In genomic region chr20:2156224-2156623, GRCh38 we compare ENCODE assay signal across 30 cellular contexts. TPM values are rescaled to one million over a fixed set of nuclear protein-coding genes. Genes with fewer than 3 reads are reported as not detected.
DNase-seq lines count a peak whose midpoint lies in the region; ATAC-seq, FAIRE-seq and TF ChIP-seq lines count a peak whose summit lies in the region.
"Had no signal": no experiment of that assay in that cellular context is flagged by ENCODE, and none has a peak within 500 bp of the region (broad histone marks: within the 10 kb centered on the region; RNA-seq: fewer than 3 reads in every experiment).

No MANE protein-coding gene starts in this region.

- intact Hi-C loops in HepG2 (cut with micrococcal nuclease; ENCODE audit: unreplicated experiment), result no loop called here
- intact Hi-C loops in right lobe of liver (cut with DNase I), result no loop called here

- FAIRE-seq in HepG2 (lab: Jason Lieb, UNC), result no peak
- FAIRE-seq: A204.1, D721Med had no signal

- H3K27me3 ChIP-seq in HepG2 (ENCODE audit: control insufficient read depth in 1 of 2, insufficient read depth in 2 of 2, low read length in 2 of 2), result no peaks in the 10 kb centered on the region
- H3K27me3 ChIP-seq in right lobe of liver, result no peaks in the 10 kb centered on the region
- H3K27me3 ChIP-seq in H7 (ENCODE audit: control insufficient read depth, insufficient read depth, low read length), result no peaks in the 10 kb centered on the region
- H3K27me3 ChIP-seq: BE2C; BLaER1; BLaER1 treated with 17β-estradiol and CSF1 and Interleukin-3, amounts not matched to agents 10 nM and 100 nM had no signal

- no peak overlapping the region for H3K9ac ChIP-seq in HepG2 (ENCODE audit: insufficient read depth, low read depth, low read length)
- H3K9ac ChIP-seq: BLaER1; BLaER1 treated with 17β-estradiol and CSF1 and Interleukin-3, amounts not matched to agents 10 nM and 100 nM had no signal

- BruUV-seq in HepG2 (replicated peaks; lab: Mats Ljungman, UMichigan), result no TSS peak

- H4K20me1 ChIP-seq in HepG2 (ENCODE audit: insufficient read depth, low read length), result no peaks in the 10 kb centered on the region
- H4K20me1 ChIP-seq: BLaER1 had no signal

- TF ChIP-seq EP300 in HepG2 (IDR thresholded peaks at IDR 0.05; ENCODE audit: low read depth in 2 of 2, low read length in 2 of 2) (no peak), HepG2 (CRISPR knock-in tag; IDR thresholded peaks at IDR 0.05; ENCODE audit: borderline replicate concordance) (no peak)

- TF ChIP-seq CTCF in HepG2 (CRISPR knock-in tag; IDR thresholded peaks at IDR 0.05), result no peak
- TF ChIP-seq CTCF in right lobe of liver (IDR thresholded peaks at IDR 0.05), result no peak
- no peak for TF ChIP-seq CTCF in HEK293 (tag by site-specific recombination; IDR thresholded peaks at IDR 0.05)

- H3K9me3 ChIP-seq in HepG2 (ENCODE audit: low read length) (no peaks in the 10 kb centered on the region), right lobe of liver (no peaks in the 10 kb centered on the region), HEK293 (ENCODE audit: control insufficient read depth, insufficient read depth, low read depth, low read length) (no peaks in the 10 kb centered on the region)
- H3K9me3 ChIP-seq: A549; BE2C; BLaER1; BLaER1 treated with 17β-estradiol and CSF1 and Interleukin-3, amounts not matched to agents 10 nM and 100 nM; Caco-2 had no signal

- POLR2A ChIA-PET in HepG2 (lab: Yijun Ruan, JAX) (no interaction called here), HEK293 (lab: Yijun Ruan, JAX) (no interaction called here)

- in situ Hi-C loops in HepG2 (cut with HindIII; ENCODE audit: extremely low pct_ligation_motif_present, low pct_unique_long_range_greater_than_20kb), result no loop called here

- no peaks in the 10 kb centered on the region for H3K79me2 ChIP-seq in HepG2 (ENCODE audit: insufficient read depth, low read length)

- no peak for TF ChIP-seq RAD21 in HepG2 (CRISPR knock-in tag; IDR thresholded peaks at IDR 0.05)

- TF ChIP-seq POLR2A in HepG2 (IDR thresholded peaks at IDR 0.05; ENCODE audit: insufficient read depth in 1 of 2, low read depth in 2 of 2, low read length in 2 of 2), result no peak
- TF ChIP-seq POLR2A in right lobe of liver (IDR thresholded peaks at IDR 0.05), result no peak

- no peak overlapping the region for H2AFZ ChIP-seq in HepG2 (ENCODE audit: low read length)

- DNase-seq in HepG2 (ENCODE audit: low spot score) (no peak), right lobe of liver (no peak), H7 (no peak)
- DNase-seq: 8988T; ACHN; AML-193; BE2C; C1 segment of cervical spinal cord; Caco-2; Calu3; CD4-positive, alpha-beta memory T cell; CD4-positive, alpha-beta T cell; CD4-positive, CD25-positive, alpha-beta regulatory T cell; CD8-positive, alpha-beta memory T cell; CD8-positive, alpha-beta T cell; COR-L47; DMS 273 treated with DMSO at 0.1 percent for 48 hours; DMS153; DMS53; DMS79; DMS79 treated with DMSO at 0.1 percent for 48 hours; DND-41 had no signal

- H3K27ac ChIP-seq in HepG2 (ENCODE audit: extremely low read length, insufficient read depth, low read length) (no peak overlapping the region), right lobe of liver (no peak overlapping the region), HEK293 (ENCODE audit: extremely low read depth, low read depth, low read length) (no peak overlapping the region)
- H3K27ac ChIP-seq: 22Rv1; A549; BLaER1; BLaER1 treated with 17β-estradiol and CSF1 and Interleukin-3, amounts not matched to agents 10 nM and 100 nM; C4-2B had no signal

- H3K4me2 ChIP-seq in HepG2 (ENCODE audit: low read depth, low read length), result no peak overlapping the region
- H3K4me2 ChIP-seq: A549; BLaER1; BLaER1 treated with 17β-estradiol and CSF1 and Interleukin-3, amounts not matched to agents 10 nM and 100 nM had no signal

- H3K4me3 ChIP-seq in HepG2 (replicated peaks in 1 of 3; ENCODE audit: insufficient read depth in 1 of 3, low read depth in 2 of 3, low read length in 3 of 3), result no peak overlapping the region
- H3K4me3 ChIP-seq in right lobe of liver, result no peak overlapping the region
- H3K4me3 ChIP-seq in HEK293 (ENCODE audit: low read depth, low read length), result no peak overlapping the region
- no peak overlapping the region for H3K4me3 ChIP-seq in H7 (ENCODE audit: insufficient read depth, low read depth, low read length)
- H3K4me3 ChIP-seq: A549; BLaER1; BLaER1 treated with 17β-estradiol and CSF1 and Interleukin-3, amounts not matched to agents 10 nM and 100 nM had no signal

- WGBS in HepG2 (ENCODE audit: low lambda C conversion rate), result 86% methylated on average over 4 of the region's 4 CpGs
- 73% methylated on average over 4 of the region's 4 CpGs for WGBS in right lobe of liver (ENCODE audit: insufficient coverage, low coverage, low lambda C conversion rate, missing lambda C conversion rate)

- CTCF ChIA-PET in HepG2 (lab: Yijun Ruan, JAX; ENCODE audit: low intra/inter-chr PET ratio, low total read pairs) (no interaction called here), HEK293 (lab: Yijun Ruan, JAX) (interaction anchor here (0.9 to 1.0 kb wide), 2 partner anchors 11 to 16 kb away, joined by 3 to 4 read pairs; no protein-coding TSS in a partner anchor)

- H3K4me1 ChIP-seq in HepG2 (ENCODE audit: insufficient read depth, low read length), result peaks cover 18% of the 10 kb centered on the region
- no peaks in the 10 kb centered on the region for H3K4me1 ChIP-seq in right lobe of liver
- H3K4me1 ChIP-seq in HEK293 (ENCODE audit: control insufficient read depth, insufficient read depth, low read length), result no peaks in the 10 kb centered on the region
- H3K4me1 ChIP-seq: BE2C, Caco-2 had no signal

- H3K36me3 ChIP-seq in HepG2 (replicated peaks in 1 of 2; ENCODE audit: control insufficient read depth in 1 of 2, insufficient read depth in 2 of 2, low read length in 2 of 2) (no peaks in the 10 kb centered on the region), right lobe of liver (no peaks in the 10 kb centered on the region), HEK293 (ENCODE audit: control insufficient read depth in 2 of 2, insufficient read depth in 1 of 2, low read length in 2 of 2) (no peaks in the 10 kb centered on the region), H7 (replicated peaks; ENCODE audit: control insufficient read depth, insufficient read depth, low read length) (no peaks in the 10 kb centered on the region)
- H3K36me3 ChIP-seq: BE2C; BLaER1; BLaER1 treated with 17β-estradiol and CSF1 and Interleukin-3, amounts not matched to agents 10 nM and 100 nM had no signal

- ATAC-seq in HepG2 (no peak), right lobe of liver (no peak)
- ATAC-seq: A549; CD8-positive, alpha-beta T cell had no signal

TF ChIP-seq in HepG2, 621 proteins besides CTCF, POLR2A, EP300 and RAD21:
- peak; percentile 97 for TF ChIP-seq ATF7 (IDR thresholded peaks at IDR 0.05)
- no peak for TF ChIP-seq ATF7 (CRISPR knock-in tag; IDR thresholded peaks at IDR 0.05)
- TF ChIP-seq RFX5 (IDR thresholded peaks at IDR 0.05; ENCODE audit: low read depth, low read length), result no peak

TF ChIP-seq in HEK293, 187 proteins besides CTCF, POLR2A, EP300 and RAD21:
- TF ChIP-seq ATF2 (tag by site-specific recombination; IDR thresholded peaks at IDR 0.05; ENCODE audit: low read depth), result peak; percentile 82
- TF ChIP-seq ZNF121 (tag by site-specific recombination; IDR thresholded peaks at IDR 0.05), result no peak

RNA-seq across cellular contexts. Expression of gene STK35, which starts 54.6 kb away (rescaled TPM):
- total RNA-seq in HepG2 (2016; rRNA removed; fragmentation: Illumina TruSeq; extraction: Trizol), result 29.8 and 34.9 TPM in 2 replicates
- total RNA-seq in HepG2 (2016; cell fraction: cytosol; rRNA removed; fragmentation: Illumina TruSeq; extraction: Trizol; ENCODE audit: low read depth), result 13.7 and 15.4 TPM in 2 replicates
- 30.2 and 30.4 TPM in 2 replicates for total RNA-seq in HepG2 (2016; cell fraction: insoluble cytoplasmic fraction; rRNA removed; fragmentation: Illumina TruSeq; extraction: Trizol)
- 27.3 and 27.9 TPM in 2 replicates for total RNA-seq in HepG2 (2016; cell fraction: membrane; rRNA removed; fragmentation: Illumina TruSeq; extraction: Trizol)
- total RNA-seq in HepG2 (2016; cell fraction: nucleus; rRNA removed; fragmentation: Illumina TruSeq; extraction: Trizol), result 24.3 and 27.8 TPM in 2 replicates
- polyA plus RNA-seq in HepG2 (2011; rRNA removed), result 26.5 and 27.4 TPM in 2 replicates
- polyA plus RNA-seq in HepG2 (2011; cell fraction: cytosol; rRNA removed), result 24.8 and 26.8 TPM in 2 replicates
- 42.3 and 48.0 TPM in 2 replicates for polyA plus RNA-seq in HepG2 (2011; cell fraction: nucleus; rRNA removed)
- 16.4 and 17.0 TPM in 2 replicates for polyA plus RNA-seq in HepG2 (2012)
- 1.8 and 1.9 TPM in 2 replicates for polyA plus RNA-seq in HepG2 (2016; cell fraction: cytosol; fragmentation: Illumina TruSeq; extraction: Trizol; ENCODE audit: low read depth)
- 23.6 and 32.2 TPM in 2 replicates for polyA plus RNA-seq in HepG2 (2016; cell fraction: insoluble cytoplasmic fraction; fragmentation: Illumina TruSeq; extraction: Trizol; ENCODE audit: low read depth)
- polyA plus RNA-seq in HepG2 (2016; cell fraction: membrane; fragmentation: Illumina TruSeq; extraction: Trizol; ENCODE audit: low read depth), result 11.0 and 12.3 TPM in 2 replicates
- 38.0 and 38.6 TPM in 2 replicates for polyA plus RNA-seq in HepG2 (2016; cell fraction: nucleus; fragmentation: Illumina TruSeq; extraction: Trizol; ENCODE audit: insufficient read depth, low read depth)
- polyA minus RNA-seq in HepG2 (2011; rRNA and poly(A)+ RNA removed; ENCODE audit: low replicate concordance), result 14.2 and 74.6 TPM in 2 replicates
- 24.6 and 25.4 TPM in 2 replicates for polyA minus RNA-seq in HepG2 (2011; cell fraction: cytosol; rRNA and poly(A)+ RNA removed)
- 34.6 and 38.4 TPM in 2 replicates for polyA minus RNA-seq in HepG2 (2011; cell fraction: nucleus; rRNA and poly(A)+ RNA removed)
- 10 to 100 TPM in 2 of 6 experiments, 1 to 10 TPM in 4; 6.0 to 12.7 (median 7.2) TPM for total RNA-seq in right lobe of liver
- 39.8 and 40.8 TPM in 2 replicates for total RNA-seq in H7 (2014; rRNA removed; shearing (Covaris generic))

Comparison
In these comparisons a context has a peak if more than half of its experiments do, and no peak if none do; other contexts are left out.
1. Of the 63 proteins assayed by ChIP-seq in both HepG2 and HEK293: peak only in HepG2: none; only in HEK293: ATF2; in both: none; in neither: 62.